ENCODE assay signal across 12 cellular contexts in the genomic region with DNA sequence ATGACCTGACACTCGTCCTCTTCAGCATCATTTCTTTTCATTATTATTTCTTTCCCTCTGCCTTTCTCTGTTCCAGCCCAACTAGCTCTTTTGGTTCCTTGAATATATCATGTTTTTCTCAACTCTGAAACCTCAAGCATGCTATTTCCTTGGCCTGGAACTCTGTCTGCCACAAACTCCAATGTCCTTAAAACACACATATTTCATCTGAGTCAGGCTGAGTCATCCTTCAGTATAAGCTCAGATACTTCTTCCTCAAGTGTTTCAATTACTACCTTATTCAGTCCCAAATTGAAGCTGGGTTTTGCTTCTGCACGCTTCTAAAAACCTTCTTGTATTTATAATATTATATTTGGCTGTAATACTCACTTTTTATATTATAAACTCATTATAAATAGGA.
DNase-seq lines count a peak whose midpoint lies in the region; ATAC-seq and TF ChIP-seq lines count a peak whose summit lies in the region.
"Had no signal": no experiment of that assay in that cellular context is flagged by ENCODE, and none has a peak within 500 bp of the region (broad histone marks: within the 10 kb centered on the region; RNA-seq: fewer than 3 reads in every experiment).

No MANE protein-coding gene starts in this region.

- no peaks in the 10 kb centered on the region for H3K27me3 ChIP-seq in osteoblast (ENCODE audit: insufficient read depth, low read length)
- H3K27me3 ChIP-seq: esophagus squamous epithelium, vagina had no signal

- peak overlapping the region; percentile 34 for H3K4me2 ChIP-seq in osteoblast (ENCODE audit: insufficient read depth, low read length)

- H3K4me3 ChIP-seq in NB4 (ENCODE audit: low read depth, low read length) (no peak overlapping the region), epithelial cell of proximal tubule (ENCODE audit: low read depth, low read length) (no peak overlapping the region), osteoblast (ENCODE audit: insufficient read depth, low read length) (no peak overlapping the region)
- H3K4me3 ChIP-seq: esophagus squamous epithelium, vagina had no signal

- H2AFZ ChIP-seq in osteoblast (ENCODE audit: low read length) = peak overlapping the region; percentile 17

- H3K79me2 ChIP-seq in osteoblast (ENCODE audit: insufficient read depth, low read length) = no peaks in the 10 kb centered on the region

- H4K20me1 ChIP-seq in osteoblast (ENCODE audit: insufficient read depth, low read length) = no peaks in the 10 kb centered on the region

- DNase-seq in DMS53 treated with DMSO at 0.1 percent for 48 hours (lab: John Stamatoyannopoulos, UW; ENCODE audit: unreplicated experiment) (peak; percentile 4), NB4 (ENCODE audit: low read depth) (peak; percentile 29), epithelial cell of proximal tubule (ENCODE audit: low read depth) (peak; percentile 61), osteoblast (ENCODE audit: insufficient read length, low spot score, missing footprints) (peak; percentile 64)
- DNase-seq in activated naive CD4-positive, alpha-beta T cell treated with anti-CD3 and anti-CD28 coated beads, Interleukin-2, amount 50 U/mL, for 16 hours = no peak
- DNase-seq: activated CD4-positive, alpha-beta T cell treated with anti-CD3 and anti-CD28 coated beads for 36 hours; activated naive CD8-positive, alpha-beta T cell treated with anti-CD3 and anti-CD28 coated beads for 36 hours; esophagus squamous epithelium had no signal

- H3K9me3 ChIP-seq in osteoblast (ENCODE audit: low read depth, low read length) = no peaks in the 10 kb centered on the region
- H3K9me3 ChIP-seq: esophagus squamous epithelium, vagina had no signal

- TF ChIP-seq POLR2A in NB4 (IDR thresholded peaks at IDR 0.05; ENCODE audit: extremely low read depth, insufficient read length) = no peak

- no peak for ATAC-seq in HG03039 (IDR thresholded peaks at IDR 0.05; ENCODE audit: unreplicated experiment)
- ATAC-seq in GM21737 (IDR thresholded peaks at IDR 0.05; ENCODE audit: unreplicated experiment) = no peak
- ATAC-seq in HG02885 (IDR thresholded peaks at IDR 0.05; ENCODE audit: poor library complexity, unreplicated experiment) = no peak
- ATAC-seq: activated CD4-positive, alpha-beta T cell treated with anti-CD3 and anti-CD28 coated beads for 36 hours had no signal

- peaks cover 35% of the 10 kb centered on the region for H3K4me1 ChIP-seq in osteoblast (ENCODE audit: insufficient read depth, low read length)
- H3K4me1 ChIP-seq: vagina had no signal

- TF ChIP-seq CTCF in NB4 (IDR thresholded peaks at IDR 0.05; ENCODE audit: low read depth, low read length) (no peak), epithelial cell of proximal tubule (conservative IDR thresholded peaks at IDR 0.05; ENCODE audit: low read depth, low read length) (no peak), osteoblast (IDR thresholded peaks at IDR 0.05; ENCODE audit: extremely low read depth, low read depth, low read length) (no peak)

- no peaks in the 10 kb centered on the region for H3K36me3 ChIP-seq in osteoblast (ENCODE audit: insufficient read depth, low read length)
- H3K36me3 ChIP-seq: esophagus squamous epithelium, vagina had no signal

- peak overlapping the region; percentile 63 for H3K27ac ChIP-seq in osteoblast (ENCODE audit: low read depth, low read length)
- H3K27ac ChIP-seq: esophagus squamous epithelium, vagina had no signal
